In the genomic region with DNA sequence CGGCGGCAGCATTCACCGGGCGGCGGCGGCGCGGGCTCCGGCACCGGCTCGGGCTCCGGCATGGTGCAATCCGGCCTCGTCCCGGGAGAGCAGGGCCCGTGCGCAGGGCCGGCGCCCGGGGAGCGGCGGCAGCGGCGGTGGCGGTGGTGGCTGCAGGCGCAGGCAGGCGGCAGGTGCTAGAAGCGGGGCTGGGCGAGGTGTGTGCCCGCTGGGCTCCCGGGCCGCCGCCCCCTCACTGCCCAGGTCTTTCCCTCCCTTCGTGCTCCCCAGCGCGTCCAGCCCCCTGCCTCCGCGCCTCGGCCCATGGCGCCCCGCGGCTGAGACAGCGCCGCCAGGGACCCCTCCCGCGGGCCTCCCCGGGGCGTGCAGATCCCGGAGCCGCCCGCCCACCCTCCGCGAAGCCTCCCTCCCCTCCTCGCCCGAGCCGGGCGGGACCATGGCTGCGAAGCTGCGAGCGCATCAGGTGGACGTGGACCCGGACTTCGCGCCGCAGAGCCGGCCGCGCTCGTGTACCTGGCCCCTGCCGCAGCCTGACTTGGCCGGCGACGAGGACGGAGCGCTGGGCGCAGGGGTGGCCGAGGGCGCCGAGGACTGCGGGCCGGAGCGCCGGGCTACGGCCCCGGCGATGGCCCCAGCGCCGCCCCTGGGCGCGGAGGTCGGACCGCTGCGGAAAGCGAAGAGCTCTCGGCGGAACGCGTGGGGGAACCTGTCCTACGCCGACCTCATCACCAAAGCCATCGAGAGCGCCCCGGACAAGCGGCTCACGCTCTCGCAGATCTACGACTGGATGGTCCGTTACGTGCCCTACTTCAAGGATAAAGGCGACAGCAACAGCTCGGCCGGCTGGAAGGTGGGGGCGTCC, we compare ENCODE assay signal across 1 cellular context.
A peak's percentile ranks its signal among the peaks of the same experiment; 100 is the strongest.
TF ChIP-seq lines count a peak whose summit lies in the region.

No MANE protein-coding gene starts in this region.

TF ChIP-seq in K562, 482 proteins besides CTCF, POLR2A, EP300 and RAD21 (continued from another document and continues in another):
- TF ChIP-seq TAF9B (IDR thresholded peaks at IDR 0.05; ENCODE audit: partially characterized antibody) = no peak
- TF ChIP-seq ZBED1 (IDR thresholded peaks at IDR 0.05) = no peak
- peak; percentile 72 for TF ChIP-seq ZNF431 (CRISPR knock-in tag; IDR thresholded peaks at IDR 0.05)
- TF ChIP-seq KDM2B (CRISPR knock-in tag; IDR thresholded peaks at IDR 0.05) = no peak
- 0 out of 2 replicates have a peak, but pooled peaks have one; percentile 7 for TF ChIP-seq ARID4B (CRISPR knock-in tag; IDR thresholded peaks at IDR 0.05)
- TF ChIP-seq ERF (CRISPR knock-in tag; IDR thresholded peaks at IDR 0.05) = no peak
- TF ChIP-seq JUNB (CRISPR knock-in tag; conservative IDR thresholded peaks at IDR 0.05) = no peak
- TF ChIP-seq PHF8 (IDR thresholded peaks at IDR 0.05; ENCODE audit: borderline replicate concordance, low read length) = peak; percentile 51; the same call in 1 of the 2 replicates
- TF ChIP-seq PPARD (CRISPR knock-in tag; IDR thresholded peaks at IDR 0.05) = no peak
- no peak; a peak in 1 of 4 replicates for TF ChIP-seq NRF1 (conservative IDR thresholded peaks at IDR 0.05 in 1 of 2, IDR thresholded peaks at IDR 0.05 in 1 of 2)
- TF ChIP-seq SLC30A9 (CRISPR knock-in tag; IDR thresholded peaks at IDR 0.05) = no peak
- no peak for TF ChIP-seq POLR2H (tag; IDR thresholded peaks at IDR 0.05; ENCODE audit: low read depth)
- no peak for TF ChIP-seq POLR2AphosphoS5 (IDR thresholded peaks at IDR 0.05; ENCODE audit: control insufficient read depth, insufficient read depth, low read depth, low read length)
- peak; percentile 26 for TF ChIP-seq HMGN3 (IDR thresholded peaks at IDR 0.05; ENCODE audit: borderline replicate concordance, extremely low read depth, insufficient read length, low read depth, low read length)
- no peak for TF ChIP-seq ETS2 (tag; IDR thresholded peaks at IDR 0.05; ENCODE audit: borderline replicate concordance, poor library complexity, severe bottlenecking)
- no peak for TF ChIP-seq BCOR (IDR thresholded peaks at IDR 0.05)
- no peak for TF ChIP-seq KLF1 (tag; IDR thresholded peaks at IDR 0.05)
- no peak for TF ChIP-seq SPI1 (IDR thresholded peaks at IDR 0.05; ENCODE audit: borderline replicate concordance, low read depth, low read length)
- no peak for TF ChIP-seq GATA2 (CRISPR knock-in tag; IDR thresholded peaks at IDR 0.05)
- TF ChIP-seq ZNF551 (CRISPR knock-in tag; IDR thresholded peaks at IDR 0.05) = no peak
- no peak for TF ChIP-seq E2F5 (CRISPR knock-in tag; IDR thresholded peaks at IDR 0.05)
- TF ChIP-seq, protein P1, sequence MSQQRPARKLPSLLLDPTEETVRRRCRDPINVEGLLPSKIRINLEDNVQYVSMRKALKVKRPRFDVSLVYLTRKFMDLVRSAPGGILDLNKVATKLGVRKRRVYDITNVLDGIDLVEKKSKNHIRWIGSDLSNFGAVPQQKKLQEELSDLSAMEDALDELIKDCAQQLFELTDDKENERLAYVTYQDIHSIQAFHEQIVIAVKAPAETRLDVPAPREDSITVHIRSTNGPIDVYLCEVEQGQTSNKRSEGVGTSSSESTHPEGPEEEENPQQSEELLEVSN (IDR thresholded peaks at IDR 0.05; ENCODE audit: borderline replicate concordance in 1 of 2, extremely low read depth in 1 of 2, insufficient read depth in 1 of 2, insufficient read length in 1 of 2, low read depth in 1 of 2, low read length in 1 of 2, poor library complexity in 1 of 2, severe bottlenecking in 1 of 2) = peak; percentile 49 to 78
- TF ChIP-seq BDP1 (IDR thresholded peaks at IDR 0.05; ENCODE audit: insufficient read depth, insufficient read length) = no peak
- TF ChIP-seq CCAR2 (IDR thresholded peaks at IDR 0.05; ENCODE audit: low read depth, low read length) = no peak
- no peak for TF ChIP-seq ELF1 (tag; IDR thresholded peaks at IDR 0.05)
- TF ChIP-seq EP400 (IDR thresholded peaks at IDR 0.05) = no peak
- no peak for TF ChIP-seq RBM25 (IDR thresholded peaks at IDR 0.05; ENCODE audit: low read depth, low read length, severe bottlenecking)
- TF ChIP-seq ARID1B (IDR thresholded peaks at IDR 0.05) = no peak
- TF ChIP-seq ZEB2 (IDR thresholded peaks at IDR 0.05) = no peak
- no peak for TF ChIP-seq ZNF23 (CRISPR knock-in tag; IDR thresholded peaks at IDR 0.05)
- peak; percentile 51 for TF ChIP-seq HNRNPLL (IDR thresholded peaks at IDR 0.05; ENCODE audit: low read depth, low read length, poor library complexity, severe bottlenecking)
- no peak for TF ChIP-seq ASH1L (IDR thresholded peaks at IDR 0.05; ENCODE audit: borderline replicate concordance, low read depth, partially characterized antibody)
- TF ChIP-seq ATF7 (IDR thresholded peaks at IDR 0.05) = no peak
- no peak for TF ChIP-seq SMARCC2 (IDR thresholded peaks at IDR 0.05; ENCODE audit: low read depth)
- TF ChIP-seq, protein P2, sequence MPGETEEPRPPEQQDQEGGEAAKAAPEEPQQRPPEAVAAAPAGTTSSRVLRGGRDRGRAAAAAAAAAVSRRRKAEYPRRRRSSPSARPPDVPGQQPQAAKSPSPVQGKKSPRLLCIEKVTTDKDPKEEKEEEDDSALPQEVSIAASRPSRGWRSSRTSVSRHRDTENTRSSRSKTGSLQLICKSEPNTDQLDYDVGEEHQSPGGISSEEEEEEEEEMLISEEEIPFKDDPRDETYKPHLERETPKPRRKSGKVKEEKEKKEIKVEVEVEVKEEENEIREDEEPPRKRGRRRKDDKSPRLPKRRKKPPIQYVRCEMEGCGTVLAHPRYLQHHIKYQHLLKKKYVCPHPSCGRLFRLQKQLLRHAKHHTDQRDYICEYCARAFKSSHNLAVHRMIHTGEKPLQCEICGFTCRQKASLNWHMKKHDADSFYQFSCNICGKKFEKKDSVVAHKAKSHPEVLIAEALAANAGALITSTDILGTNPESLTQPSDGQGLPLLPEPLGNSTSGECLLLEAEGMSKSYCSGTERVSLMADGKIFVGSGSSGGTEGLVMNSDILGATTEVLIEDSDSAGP (CRISPR knock-in tag; IDR thresholded peaks at IDR 0.05) = no peak
- no peak for TF ChIP-seq JUN (IDR thresholded peaks at IDR 0.05; ENCODE audit: borderline replicate concordance, low read depth, low read length)
- 0 out of 2 replicates have a peak, but pooled peaks have one; percentile 51 for TF ChIP-seq JUN (CRISPR knock-in tag; IDR thresholded peaks at IDR 0.05; ENCODE audit: borderline replicate concordance)
- TF ChIP-seq ARID3B (CRISPR knock-in tag; IDR thresholded peaks at IDR 0.05; ENCODE audit: borderline replicate concordance) = 0 out of 2 replicates have a peak, but pooled peaks have one; percentile 76
- TF ChIP-seq MED1 (CRISPR knock-in tag; IDR thresholded peaks at IDR 0.05; ENCODE audit: borderline replicate concordance) = 0 out of 2 replicates have a peak, but pooled peaks have one; percentile 72
- TF ChIP-seq ZNF79 (CRISPR knock-in tag; IDR thresholded peaks at IDR 0.05; ENCODE audit: low read depth) = no peak
- no peak for TF ChIP-seq NFE2 (IDR thresholded peaks at IDR 0.05; ENCODE audit: low read depth)
- TF ChIP-seq XRCC4 (IDR thresholded peaks at IDR 0.05; ENCODE audit: extremely low read depth, insufficient read depth, insufficient read length) = no peak
- no peak for TF ChIP-seq ZNF695 (CRISPR knock-in tag; IDR thresholded peaks at IDR 0.05)
- TF ChIP-seq, protein P3, sequence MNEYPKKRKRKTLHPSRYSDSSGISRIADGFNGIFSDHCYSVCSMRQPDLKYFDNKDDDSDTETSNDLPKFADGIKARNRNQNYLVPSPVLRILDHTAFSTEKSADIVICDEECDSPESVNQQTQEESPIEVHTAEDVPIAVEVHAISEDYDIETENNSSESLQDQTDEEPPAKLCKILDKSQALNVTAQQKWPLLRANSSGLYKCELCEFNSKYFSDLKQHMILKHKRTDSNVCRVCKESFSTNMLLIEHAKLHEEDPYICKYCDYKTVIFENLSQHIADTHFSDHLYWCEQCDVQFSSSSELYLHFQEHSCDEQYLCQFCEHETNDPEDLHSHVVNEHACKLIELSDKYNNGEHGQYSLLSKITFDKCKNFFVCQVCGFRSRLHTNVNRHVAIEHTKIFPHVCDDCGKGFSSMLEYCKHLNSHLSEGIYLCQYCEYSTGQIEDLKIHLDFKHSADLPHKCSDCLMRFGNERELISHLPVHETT (CRISPR knock-in tag; conservative IDR thresholded peaks at IDR 0.05 in 1 of 2, IDR thresholded peaks at IDR 0.05 in 1 of 2) = peak in 1 of 2 experiments; percentile 58; a peak in 2 of 4 replicates
- TF ChIP-seq POLR2AphosphoS2 (IDR thresholded peaks at IDR 0.05; ENCODE audit: low read length) = no peak
- TF ChIP-seq KLF16 (IDR thresholded peaks at IDR 0.05) = no peak
- TF ChIP-seq ZSCAN32 (CRISPR knock-in tag; IDR thresholded peaks at IDR 0.05) = no peak
- TF ChIP-seq, protein P4, sequence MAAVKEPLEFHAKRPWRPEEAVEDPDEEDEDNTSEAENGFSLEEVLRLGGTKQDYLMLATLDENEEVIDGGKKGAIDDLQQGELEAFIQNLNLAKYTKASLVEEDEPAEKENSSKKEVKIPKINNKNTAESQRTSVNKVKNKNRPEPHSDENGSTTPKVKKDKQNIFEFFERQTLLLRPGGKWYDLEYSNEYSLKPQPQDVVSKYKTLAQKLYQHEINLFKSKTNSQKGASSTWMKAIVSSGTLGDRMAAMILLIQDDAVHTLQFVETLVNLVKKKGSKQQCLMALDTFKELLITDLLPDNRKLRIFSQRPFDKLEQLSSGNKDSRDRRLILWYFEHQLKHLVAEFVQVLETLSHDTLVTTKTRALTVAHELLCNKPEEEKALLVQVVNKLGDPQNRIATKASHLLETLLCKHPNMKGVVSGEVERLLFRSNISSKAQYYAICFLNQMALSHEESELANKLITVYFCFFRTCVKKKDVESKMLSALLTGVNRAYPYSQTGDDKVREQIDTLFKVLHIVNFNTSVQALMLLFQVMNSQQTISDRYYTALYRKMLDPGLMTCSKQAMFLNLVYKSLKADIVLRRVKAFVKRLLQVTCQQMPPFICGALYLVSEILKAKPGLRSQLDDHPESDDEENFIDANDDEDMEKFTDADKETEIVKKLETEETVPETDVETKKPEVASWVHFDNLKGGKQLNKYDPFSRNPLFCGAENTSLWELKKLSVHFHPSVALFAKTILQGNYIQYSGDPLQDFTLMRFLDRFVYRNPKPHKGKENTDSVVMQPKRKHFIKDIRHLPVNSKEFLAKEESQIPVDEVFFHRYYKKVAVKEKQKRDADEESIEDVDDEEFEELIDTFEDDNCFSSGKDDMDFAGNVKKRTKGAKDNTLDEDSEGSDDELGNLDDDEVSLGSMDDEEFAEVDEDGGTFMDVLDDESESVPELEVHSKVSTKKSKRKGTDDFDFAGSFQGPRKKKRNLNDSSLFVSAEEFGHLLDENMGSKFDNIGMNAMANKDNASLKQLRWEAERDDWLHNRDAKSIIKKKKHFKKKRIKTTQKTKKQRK (IDR thresholded peaks at IDR 0.05; ENCODE audit: borderline replicate concordance, low read depth, low read length) = no peak
- TF ChIP-seq PURB (CRISPR knock-in tag; IDR thresholded peaks at IDR 0.05; ENCODE audit: low read depth) = no peak
- TF ChIP-seq NFRKB (IDR thresholded peaks at IDR 0.05; ENCODE audit: low read depth) = no peak
- no peak for TF ChIP-seq NUFIP1 (IDR thresholded peaks at IDR 0.05; ENCODE audit: partially characterized antibody)
- TF ChIP-seq KAT7 (CRISPR knock-in tag; IDR thresholded peaks at IDR 0.05; ENCODE audit: borderline replicate concordance) = no peak
- peak; percentile 28 for TF ChIP-seq SAP30 (IDR thresholded peaks at IDR 0.05; ENCODE audit: borderline replicate concordance, insufficient read depth, low read depth, low read length, poor library complexity, severe bottlenecking)
- no peak for TF ChIP-seq ZNF347 (CRISPR knock-in tag; IDR thresholded peaks at IDR 0.05; ENCODE audit: low read depth)
- TF ChIP-seq NELFE (IDR thresholded peaks at IDR 0.05; ENCODE audit: insufficient read depth, insufficient read length) = no peak
- no peak for TF ChIP-seq CREB1 (IDR thresholded peaks at IDR 0.05)
- TF ChIP-seq CREB1 (CRISPR knock-in tag; IDR thresholded peaks at IDR 0.05) = no peak
